In genomic region chr10:58588673-58589265, GRCh38 we compare ENCODE assay signal across 12 cellular contexts.
A peak's percentile ranks its signal among the peaks of the same experiment; 100 is the strongest.
DNase-seq lines count a peak whose midpoint lies in the region; ATAC-seq, FAIRE-seq and TF ChIP-seq lines count a peak whose summit lies in the region.
"Had no signal": no experiment of that assay in that cellular context is flagged by ENCODE, and none has a peak within 500 bp of the region (broad histone marks: within the 10 kb centered on the region; RNA-seq: fewer than 3 reads in every experiment).

No MANE protein-coding gene starts in this region.

- H3K9ac ChIP-seq in HepG2 (ENCODE audit: insufficient read depth, low read depth, low read length) = no peak overlapping the region

- no peak overlapping the region for H3K4me2 ChIP-seq in HepG2 (ENCODE audit: low read depth, low read length)

- ATAC-seq in HepG2 = no peak
- ATAC-seq in HG02973 (IDR thresholded peaks at IDR 0.05; ENCODE audit: unreplicated experiment) = no peak
- ATAC-seq in GM18519 (IDR thresholded peaks at IDR 0.05; ENCODE audit: low FRiP score, unreplicated experiment) = no peak

- peaks cover 2% of the 10 kb centered on the region for H3K79me2 ChIP-seq in HepG2 (ENCODE audit: insufficient read depth, low read length)

- H3K4me1 ChIP-seq in HepG2 (ENCODE audit: insufficient read depth, low read length) (peaks cover 11% of the 10 kb centered on the region), esophagus muscularis mucosa (peaks cover 6 to 20% (median 18%) of the 10 kb centered on the region in 4 donors)
- H3K4me1 ChIP-seq: SJCRH30 had no signal

- H3K4me3 ChIP-seq in epithelial cell of esophagus (ENCODE audit: low read length) = no peak overlapping the region
- no peak overlapping the region for H3K4me3 ChIP-seq in HepG2 (replicated peaks in 1 of 3; ENCODE audit: insufficient read depth in 1 of 3, low read depth in 2 of 3, low read length in 3 of 3)
- H3K4me3 ChIP-seq in esophagus muscularis mucosa = no peak overlapping the region
- H3K4me3 ChIP-seq: SJCRH30 had no signal

- no peak for TF ChIP-seq RAD21 in HepG2 (CRISPR knock-in tag; IDR thresholded peaks at IDR 0.05)

- no peaks in the 10 kb centered on the region for H3K36me3 ChIP-seq in HepG2 (replicated peaks in 1 of 2; ENCODE audit: control insufficient read depth in 1 of 2, insufficient read depth in 2 of 2, low read length in 2 of 2)
- no peaks in the 10 kb centered on the region for H3K36me3 ChIP-seq in esophagus muscularis mucosa
- H3K36me3 ChIP-seq: SJCRH30 had no signal

- TF ChIP-seq CTCF in AG09319 (IDR thresholded peaks at IDR 0.05; ENCODE audit: low read depth, low read length) (peak; percentile 14), epithelial cell of esophagus (IDR thresholded peaks at IDR 0.05; ENCODE audit: insufficient read depth, low read depth, low read length, missing control alignments) (no peak), HepG2 (CRISPR knock-in tag; IDR thresholded peaks at IDR 0.05) (no peak), esophagus muscularis mucosa (IDR thresholded peaks at IDR 0.05) (no peak)

- no peaks in the 10 kb centered on the region for H3K27me3 ChIP-seq in HepG2 (ENCODE audit: control insufficient read depth in 1 of 2, insufficient read depth in 2 of 2, low read length in 2 of 2)
- H3K27me3 ChIP-seq in esophagus muscularis mucosa = no peaks in the 10 kb centered on the region
- H3K27me3 ChIP-seq: SJCRH30 had no signal

- DNase-seq in AG09319 (ENCODE audit: extremely low read depth, low read depth) (no peak), LHCN-M2 (ENCODE audit: low read depth) (peak; percentile 5), epithelial cell of esophagus (ENCODE audit: low read depth) (peak; percentile 47), HepG2 (ENCODE audit: low spot score) (no peak), NOMO-1 treated with DMSO at 0.1 percent for 48 hours (lab: John Stamatoyannopoulos, UW; ENCODE audit: unreplicated experiment) (no peak), esophagus muscularis mucosa (ENCODE audit: extremely low spot score) (no peak)
- DNase-seq: EL, immature natural killer cell, NCI-H524, SJCRH30 had no signal

- TF ChIP-seq POLR2A in HepG2 (IDR thresholded peaks at IDR 0.05; ENCODE audit: insufficient read depth in 1 of 2, low read depth in 2 of 2, low read length in 2 of 2) (no peak), esophagus muscularis mucosa (IDR thresholded peaks at IDR 0.05; ENCODE audit: low read depth) (no peak)

- no peak overlapping the region for H2AFZ ChIP-seq in HepG2 (ENCODE audit: low read length)

- BruUV-seq in HepG2 (replicated peaks; lab: Mats Ljungman, UMichigan) = no TSS peak

- CTCF ChIA-PET in HepG2 (lab: Yijun Ruan, JAX; ENCODE audit: low intra/inter-chr PET ratio, low total read pairs) = no interaction called here

- no peak for TF ChIP-seq EP300 in HepG2 (IDR thresholded peaks at IDR 0.05; ENCODE audit: low read depth in 2 of 2, low read length in 2 of 2)
- TF ChIP-seq EP300 in HepG2 (CRISPR knock-in tag; IDR thresholded peaks at IDR 0.05; ENCODE audit: borderline replicate concordance) = no peak
- TF ChIP-seq EP300 in esophagus muscularis mucosa (IDR thresholded peaks at IDR 0.05) = no peak

- no peak for FAIRE-seq in HepG2 (lab: Jason Lieb, UNC)

- H3K9me3 ChIP-seq in HepG2 (ENCODE audit: low read length) (no peaks in the 10 kb centered on the region), esophagus muscularis mucosa (no peaks in the 10 kb centered on the region)
- H3K9me3 ChIP-seq: SJCRH30 had no signal

- H4K20me1 ChIP-seq in HepG2 (ENCODE audit: insufficient read depth, low read length) = no peaks in the 10 kb centered on the region

- POLR2A ChIA-PET in HepG2 (lab: Yijun Ruan, JAX) = no interaction called here

- intact Hi-C loops in HepG2 (cut with micrococcal nuclease; ENCODE audit: unreplicated experiment) (no loop called here), esophagus muscularis mucosa (cut with DNase I) (no loop called here)

- WGBS in HepG2 (ENCODE audit: low lambda C conversion rate) = 94% methylated on average over 9 of the region's 14 CpGs
- WGBS in esophagus muscularis mucosa = 90% methylated on average over 14 of the region's 14 CpGs

- in situ Hi-C loops in HepG2 (cut with HindIII; ENCODE audit: extremely low pct_ligation_motif_present, low pct_unique_long_range_greater_than_20kb) = no loop called here

- no peak overlapping the region for H3K27ac ChIP-seq in HepG2 (ENCODE audit: extremely low read length, insufficient read depth, low read length)
- no peak overlapping the region for H3K27ac ChIP-seq in esophagus muscularis mucosa (replicated peaks in 1 of 4)
- H3K27ac ChIP-seq: SJCRH30 had no signal

TF ChIP-seq in HepG2, 621 proteins besides CTCF, POLR2A, EP300 and RAD21:
- TF ChIP-seq ZNF329 (CRISPR knock-in tag; IDR thresholded peaks at IDR 0.05; ENCODE audit: low read depth) (no peak), MIER2 (CRISPR knock-in tag; IDR thresholded peaks at IDR 0.05) (no peak), ZNF503 (CRISPR knock-in tag; IDR thresholded peaks at IDR 0.05) (no peak), REST (IDR thresholded peaks at IDR 0.05; ENCODE audit: borderline replicate concordance in 1 of 2, low read depth in 1 of 2, low read length in 2 of 2) (no peak), STAG1 (CRISPR knock-in tag; IDR thresholded peaks at IDR 0.05) (0 out of 2 replicates have a peak, but pooled peaks have one; percentile 9)

Comparison
In these comparisons a context has a peak if more than half of its experiments do, and no peak if none do; other contexts are left out.
1. DNase-seq: peak in LHCN-M2 (single experiment) and epithelial cell of esophagus (single experiment); none in AG09319 (single experiment), HepG2 (single experiment), NOMO-1 treated with DMSO at 0.1 percent for 48 hours (single experiment) and esophagus muscularis mucosa (single experiment).